In the genomic region with DNA sequence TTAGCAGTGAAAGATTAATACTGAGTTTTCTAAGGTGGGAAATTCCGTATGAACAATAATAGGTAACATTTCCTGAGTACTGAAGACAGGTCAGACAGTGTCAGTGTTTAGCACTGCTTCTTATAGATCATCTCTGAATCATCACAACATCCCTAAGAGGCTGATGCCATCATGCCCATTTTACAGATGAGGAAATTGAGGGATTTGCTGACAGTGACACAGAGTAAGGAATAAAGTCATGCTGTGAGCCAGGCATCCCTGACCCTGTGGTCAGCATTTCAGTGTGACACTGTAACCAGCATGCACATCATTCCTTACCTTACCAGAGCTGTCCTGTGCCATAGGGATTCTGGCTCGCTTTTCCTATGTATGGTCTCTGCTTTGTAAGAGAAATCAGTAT, we compare ENCODE assay signal across 24 cellular contexts.
"Had no signal": no experiment of that assay in that cellular context is flagged by ENCODE, and none has a peak within 500 bp of the region (broad histone marks: within the 10 kb centered on the region; RNA-seq: fewer than 3 reads in every experiment).

No MANE protein-coding gene starts in this region.

- H3K27me3 ChIP-seq: heart left ventricle, neural progenitor cell, pancreas, spleen, testis, tibial nerve, upper lobe of right lung, vagina had no signal

- H3K27ac ChIP-seq: coronary artery, heart left ventricle, neural progenitor cell, pancreas, spleen, tibial nerve, upper lobe of right lung, vagina had no signal

- H3K4me1 Mint-ChIP-seq: stimulated activated memory B cell treated with anti-CD40 and anti-IgM and Interleukin-4, amounts not matched to agents 10 μg/mL and 1 μg/mL and 100 μg/mL, for 72 hours had no signal

- H3K4me3 Mint-ChIP-seq: endodermal cell; natural killer cell treated with Interleukin-12 subunit alpha and Interleukin-12 subunit beta and Interleukin-15 and Interleukin-18, amount 100 ng/mL, for 72 hours; neural progenitor cell; stimulated activated memory B cell treated with anti-CD40 and anti-IgM and Interleukin-4, amounts not matched to agents 10 μg/mL and 1 μg/mL and 100 μg/mL, for 72 hours; stimulated activated naive CD8-positive, alpha-beta T cell treated with anti-CD3 and anti-CD28 coated beads, Interleukin-15, Interleukin-2, amounts not matched to agents 100 ng/mL and 50 ng/mL, for 24 hours had no signal

- H3K4me3 ChIP-seq: coronary artery, heart left ventricle, neural progenitor cell, pancreas, spleen, testis, tibial nerve, upper lobe of right lung, vagina had no signal

- H3K9ac ChIP-seq: neural progenitor cell had no signal

- ATAC-seq: heart left ventricle; left lobe of liver; natural killer cell treated with Interleukin-12 subunit alpha and Interleukin-12 subunit beta and Interleukin-15 and Interleukin-18, amount 100 ng/mL, for 72 hours; pancreas; sciatic nerve; stimulated activated memory B cell treated with anti-CD40 and anti-IgM and Interleukin-4, amounts not matched to agents 10 μg/mL and 1 μg/mL and 100 μg/mL, for 72 hours; upper lobe of right lung had no signal

- H2AFZ ChIP-seq: neural progenitor cell had no signal

- H3K4me1 ChIP-seq: heart left ventricle, spleen, tibial nerve had no signal

- H3K36me3 Mint-ChIP-seq: natural killer cell treated with Interleukin-12 subunit alpha and Interleukin-12 subunit beta and Interleukin-15 and Interleukin-18, amount 100 ng/mL, for 72 hours; stimulated activated memory B cell treated with anti-CD40 and anti-IgM and Interleukin-4, amounts not matched to agents 10 μg/mL and 1 μg/mL and 100 μg/mL, for 72 hours had no signal

- H3K9me3 ChIP-seq: heart left ventricle, pancreas, spleen, testis, tibial nerve, upper lobe of right lung, vagina had no signal

- H3K36me3 ChIP-seq: heart left ventricle, neural progenitor cell, tibial nerve, vagina had no signal

- H3K4me2 ChIP-seq: neural progenitor cell had no signal

- H3K27me3 Mint-ChIP-seq: natural killer cell treated with Interleukin-12 subunit alpha and Interleukin-12 subunit beta and Interleukin-15 and Interleukin-18, amount 100 ng/mL, for 72 hours; progenitor cell of endocrine pancreas; stimulated activated memory B cell treated with anti-CD40 and anti-IgM and Interleukin-4, amounts not matched to agents 10 μg/mL and 1 μg/mL and 100 μg/mL, for 72 hours; stimulated activated naive CD8-positive, alpha-beta T cell treated with anti-CD3 and anti-CD28 coated beads, Interleukin-15, Interleukin-2, amounts not matched to agents 100 ng/mL and 50 ng/mL, for 24 hours had no signal

- H3K9me3 Mint-ChIP-seq: endodermal cell; natural killer cell treated with Interleukin-12 subunit alpha and Interleukin-12 subunit beta and Interleukin-15 and Interleukin-18, amount 100 ng/mL, for 72 hours; neural progenitor cell; stimulated activated memory B cell treated with anti-CD40 and anti-IgM and Interleukin-4, amounts not matched to agents 10 μg/mL and 1 μg/mL and 100 μg/mL, for 72 hours; stimulated activated naive CD8-positive, alpha-beta T cell treated with anti-CD3 and anti-CD28 coated beads, Interleukin-15, Interleukin-2, amounts not matched to agents 100 ng/mL and 50 ng/mL, for 24 hours had no signal

- DNase-seq: effector CD4-positive, alpha-beta T cell; endodermal cell; heart left ventricle; hypothalamus; kidney glomerular epithelial cell; nucleus accumbens; pancreas; spleen; stimulated activated CD4-positive, alpha-beta T cell treated with anti-CD3 and anti-CD28 coated beads, Interleukin-15, amount 100 ng/mL, for 24 hours; stimulated activated CD4-positive, alpha-beta T cell treated with anti-CD3 and anti-CD28 coated beads, Interleukin-1b, Interleukin-23, amount 100 ng/mL, for 48 hours; stimulated activated CD4-positive, alpha-beta T cell treated with anti-CD3 and anti-CD28 coated beads, Interleukin-4, amount 100 ng/mL, for 24 hours; testis; upper lobe of right lung had no signal

- FAIRE-seq: frontal cortex, pancreas had no signal

- H3K27ac Mint-ChIP-seq: endodermal cell; natural killer cell treated with Interleukin-12 subunit alpha and Interleukin-12 subunit beta and Interleukin-15 and Interleukin-18, amount 100 ng/mL, for 72 hours; neural progenitor cell; progenitor cell of endocrine pancreas; stimulated activated memory B cell treated with anti-CD40 and anti-IgM and Interleukin-4, amounts not matched to agents 10 μg/mL and 1 μg/mL and 100 μg/mL, for 72 hours; stimulated activated naive CD8-positive, alpha-beta T cell treated with anti-CD3 and anti-CD28 coated beads, Interleukin-15, Interleukin-2, amounts not matched to agents 100 ng/mL and 50 ng/mL, for 24 hours had no signal
